Comparison of ENCODE assay signal across 1 cellular context in genomic region chr10:110861930-110862677, GRCh38.
TF ChIP-seq lines count a peak whose summit lies in the region.

No MANE protein-coding gene starts in this region.

TF ChIP-seq in GM23338, 12 proteins besides CTCF, POLR2A, EP300 and RAD21 (continued from another document):
- no peak for TF ChIP-seq REST (IDR thresholded peaks at IDR 0.05; ENCODE audit: unreplicated experiment)
- no peak for TF ChIP-seq ETS1 (IDR thresholded peaks at IDR 0.05)
- TF ChIP-seq JUNB (IDR thresholded peaks at IDR 0.05; ENCODE audit: unreplicated experiment), result no peak
- no peak for TF ChIP-seq ZNF331 (CRISPR knock-in tag; IDR thresholded peaks at IDR 0.05; ENCODE audit: low read depth)
- no peak for TF ChIP-seq ZNF462 (CRISPR knock-in tag; IDR thresholded peaks at IDR 0.05)
- TF ChIP-seq POLR2AphosphoS5 (IDR thresholded peaks at IDR 0.05; ENCODE audit: low read depth), result no peak
- no peak for TF ChIP-seq NANOG (IDR thresholded peaks at IDR 0.05; ENCODE audit: borderline replicate concordance)
- no peak for TF ChIP-seq ZNF114 (CRISPR knock-in tag; IDR thresholded peaks at IDR 0.05)
- TF ChIP-seq EZH2 (IDR thresholded peaks at IDR 0.05; ENCODE audit: low read depth, unreplicated experiment), result no peak
- TF ChIP-seq EZH2phosphoT487 (IDR thresholded peaks at IDR 0.05; ENCODE audit: unreplicated experiment), result no peak
